Comparison of ENCODE assay signal across 29 cellular contexts in the genomic region with DNA sequence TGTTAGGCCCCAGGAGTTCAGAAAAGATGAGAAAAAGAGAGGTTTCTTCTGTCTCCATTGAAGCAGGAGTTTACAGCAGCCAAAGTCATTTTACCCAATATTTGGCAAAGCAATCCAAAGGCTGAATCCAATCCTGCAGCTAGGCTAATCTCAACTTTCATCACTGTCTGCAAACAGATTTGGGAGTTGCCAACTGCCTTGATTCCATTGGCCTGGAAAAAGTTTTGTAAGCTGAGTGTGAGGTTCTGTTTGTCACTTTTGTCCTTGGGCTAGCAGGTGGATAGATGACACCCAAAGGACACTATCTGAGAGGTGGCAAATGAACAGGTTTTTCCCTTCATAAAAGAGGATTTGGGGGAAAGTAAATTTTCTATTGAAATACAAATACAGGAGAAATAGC.
"Had no signal": no experiment of that assay in that cellular context is flagged by ENCODE, and none has a peak within 500 bp of the region (broad histone marks: within the 10 kb centered on the region; RNA-seq: fewer than 3 reads in every experiment).

No MANE protein-coding gene starts in this region.

- H3K4me2 ChIP-seq: smooth muscle cell had no signal

- H3K4me3 Mint-ChIP-seq: effector memory CD8-positive, alpha-beta T cell; mesothelial cell of epicardium; naive B cell; natural killer cell treated with Interleukin-12 subunit alpha and Interleukin-12 subunit beta and Interleukin-15 and Interleukin-18, amount 100 ng/mL, for 72 hours; neural crest cell; type B pancreatic cell had no signal

- H3K4me1 Mint-ChIP-seq: mesothelial cell of epicardium, neural crest cell had no signal

- H3K9me3 ChIP-seq: gastroesophageal sphincter, heart right ventricle, mucosa of descending colon, neutrophil, testis, tibial artery had no signal

- H3K79me2 ChIP-seq: parathyroid adenoma had no signal

- H3K4me1 ChIP-seq: gastroesophageal sphincter, testis had no signal

- H3K36me3 ChIP-seq: gastroesophageal sphincter, heart right ventricle, neutrophil, tibial artery had no signal

- ATAC-seq: effector memory CD8-positive, alpha-beta T cell; foreskin keratinocyte; gastroesophageal sphincter; heart right ventricle; mucosa of descending colon; natural killer cell treated with Interleukin-12 subunit alpha and Interleukin-12 subunit beta and Interleukin-15 and Interleukin-18, amount 100 ng/mL, for 72 hours; sciatic nerve; stimulated activated naive CD8-positive, alpha-beta T cell treated with anti-CD3 and anti-CD28 coated beads, Interleukin-15, Interleukin-2, amounts not matched to agents 100 U/mL and 50 U/mL, for 24 hours had no signal

- H3K27ac ChIP-seq: foreskin keratinocyte, gastroesophageal sphincter, heart right ventricle, neutrophil, parathyroid adenoma, testis, tibial artery had no signal

- H3K9me3 Mint-ChIP-seq: effector memory CD8-positive, alpha-beta T cell; type B pancreatic cell had no signal

- H2AFZ ChIP-seq: parathyroid adenoma had no signal

- H3K36me3 Mint-ChIP-seq: mesothelial cell of epicardium, type B pancreatic cell had no signal

- DNase-seq: cerebellar nuclear complex; cortex of kidney; effector memory CD8-positive, alpha-beta T cell; foreskin keratinocyte; heart right ventricle; hippocampal formation; mesenchymal stem cell; mucosa of descending colon; naive B cell; stimulated activated CD4-positive, alpha-beta T cell treated with anti-CD3 and anti-CD28 coated beads, Interleukin-12 subunit alpha, Interleukin-12 subunit beta, amount 100 ng/mL, for 4 hours; stimulated activated CD4-positive, alpha-beta T cell treated with anti-CD3 and anti-CD28 coated beads, Interleukin-1b, Interleukin-23, amount 100 ng/mL, for 48 hours; stimulated activated CD4-positive, alpha-beta T cell treated with anti-CD3 and anti-CD28 coated beads, Interleukin-4, amount 100 ng/mL, for 1 hour; stimulated activated CD8-positive, alpha-beta memory T cell treated with anti-CD3 and anti-CD28 coated beads, Interleukin-4, amount 100 ng/mL, for 48 hours; stimulated activated naive CD8-positive, alpha-beta T cell treated with anti-CD3 and anti-CD28 coated beads, Interleukin-15, Interleukin-2, amounts not matched to agents 100 U/mL and 50 U/mL, for 24 hours; substantia nigra; testis; tibial artery had no signal

- H3K9ac ChIP-seq: parathyroid adenoma had no signal

- H3K4me3 ChIP-seq: gastroesophageal sphincter, heart right ventricle, mucosa of descending colon, smooth muscle cell, testis, tibial artery had no signal

- FAIRE-seq: islet of Langerhans, urothelium cell line had no signal

- H3K27me3 ChIP-seq: foreskin keratinocyte, gastroesophageal sphincter, heart right ventricle, neutrophil, testis, tibial artery had no signal

- H3K27ac Mint-ChIP-seq: mesothelial cell of epicardium, progenitor cell of endocrine pancreas, type B pancreatic cell had no signal
